Comparison of ENCODE assay signal across 16 cellular contexts in genomic region chr15:31378363-31378903, GRCh38. TPM values are rescaled to one million over a fixed set of nuclear protein-coding genes. Genes with fewer than 3 reads are reported as not detected.
DNase-seq lines count a peak whose midpoint lies in the region; ATAC-seq and TF ChIP-seq lines count a peak whose summit lies in the region.
"Had no signal": no experiment of that assay in that cellular context is flagged by ENCODE, and none has a peak within 500 bp of the region (broad histone marks: within the 10 kb centered on the region; RNA-seq: fewer than 3 reads in every experiment).

No MANE protein-coding gene starts in this region.

- H3K9me3 ChIP-seq in heart left ventricle (peaks cover 0 to 7% (median 0%) of the 10 kb centered on the region in 12 donors), hepatocyte (ENCODE audit: low read depth) (no peaks in the 10 kb centered on the region)

- intact Hi-C loops in heart left ventricle (cut with DNase I) (no loop called here), Right ventricle myocardium inferior (cut with DNase I) (no loop called here)

- no peak for TF ChIP-seq POLR2A in heart left ventricle (IDR thresholded peaks at IDR 0.05)

- peak overlapping the region in 9 of 12 donors; percentile 11 to 61 (median 45) for H3K27ac ChIP-seq in heart left ventricle
- H3K27ac ChIP-seq in hepatocyte = peak overlapping the region; percentile 33
- H3K27ac ChIP-seq: brain microvascular endothelial cell had no signal

- H3K36me3 ChIP-seq in heart left ventricle (peaks cover 0 to 70% (median 15%) of the 10 kb centered on the region in 9 donors), hepatocyte (replicated peaks; ENCODE audit: insufficient read depth, low read depth) (no peaks in the 10 kb centered on the region)

- H3K4me3 ChIP-seq in heart left ventricle = no peak overlapping the region
- H3K4me3 ChIP-seq in hepatocyte = no peak overlapping the region
- H3K4me3 ChIP-seq: smooth muscle cell had no signal

- no peak overlapping the region for H3K4me2 ChIP-seq in hepatocyte
- H3K4me2 ChIP-seq: smooth muscle cell had no signal

- no peak overlapping the region for H3K4me3 Mint-ChIP-seq in activated CD4-positive, alpha-beta memory T cell treated with anti-CD3 and anti-CD28 coated beads, Interleukin-2, amount 10 ng/mL, durations not matched to agents 7 days and 5 days
- H3K4me3 Mint-ChIP-seq in stimulated activated naive CD8-positive, alpha-beta T cell treated with anti-CD3 and anti-CD28 coated beads, Interleukin-15, amount 100 ng/mL, for 72 hours = peak overlapping the region; percentile 19 to 22

- peak overlapping the region; percentile 40 for H3K27ac Mint-ChIP-seq in activated CD4-positive, alpha-beta memory T cell treated with anti-CD3 and anti-CD28 coated beads, Interleukin-2, amount 10 ng/mL, durations not matched to agents 7 days and 5 days
- H3K27ac Mint-ChIP-seq in stimulated activated naive CD8-positive, alpha-beta T cell treated with anti-CD3 and anti-CD28 coated beads, Interleukin-15, amount 100 ng/mL, for 72 hours = peak overlapping the region; percentile 57 to 88

- ATAC-seq in heart left ventricle = no peak
- no peak for ATAC-seq in Right ventricle myocardium inferior
- peak; percentile 43 for ATAC-seq in stimulated activated naive CD8-positive, alpha-beta T cell treated with anti-CD3 and anti-CD28 coated beads, Interleukin-15, amount 100 ng/mL, for 72 hours
- ATAC-seq: PC-3 had no signal

- H3K4me1 Mint-ChIP-seq in activated CD4-positive, alpha-beta memory T cell treated with anti-CD3 and anti-CD28 coated beads, Interleukin-2, amount 10 ng/mL, durations not matched to agents 7 days and 5 days = peaks cover 16% of the 10 kb centered on the region
- H3K4me1 Mint-ChIP-seq in stimulated activated naive CD8-positive, alpha-beta T cell treated with anti-CD3 and anti-CD28 coated beads, Interleukin-15, amount 100 ng/mL, for 72 hours = peaks cover 86% of the 10 kb centered on the region

- TF ChIP-seq CTCF in heart left ventricle (IDR thresholded peaks at IDR 0.05) = no peak
- no peak for TF ChIP-seq CTCF in hepatocyte (IDR thresholded peaks at IDR 0.05; ENCODE audit: poor library complexity)

- H3K4me1 ChIP-seq in heart left ventricle = peaks cover 0 to 82% (median 54%) of the 10 kb centered on the region in 12 donors
- H3K4me1 ChIP-seq in hepatocyte (ENCODE audit: insufficient read depth) = peaks cover 14% of the 10 kb centered on the region

- peaks cover 72% of the 10 kb centered on the region for H3K36me3 Mint-ChIP-seq in activated CD4-positive, alpha-beta memory T cell treated with anti-CD3 and anti-CD28 coated beads, Interleukin-2, amount 10 ng/mL, durations not matched to agents 7 days and 5 days (ENCODE audit: low read depth)

- H3K27me3 ChIP-seq in heart left ventricle = no peaks in the 10 kb centered on the region
- H3K27me3 ChIP-seq in hepatocyte = no peaks in the 10 kb centered on the region
- H3K27me3 ChIP-seq: brain microvascular endothelial cell had no signal

- no peaks in the 10 kb centered on the region for H3K9me2 ChIP-seq in hepatocyte (replicated peaks; ENCODE audit: insufficient read depth)

- 79 to 83% (median 81%) methylated on average over 14 of the region's 14 CpGs for WGBS in heart left ventricle, 4 donors
- WGBS in hepatocyte (ENCODE audit: low lambda C conversion rate, missing lambda C conversion rate) = 87% methylated on average over 14 of the region's 14 CpGs

- POLR2A ChIA-PET in activated CD4-positive, alpha-beta memory T cell treated with anti-CD3 and anti-CD28 coated beads, Interleukin-2, amount 10 ng/mL, durations not matched to agents 7 days and 5 days (lab: Charles Lee) = interaction anchor here (1.6 to 3.1 kb wide), 2 partner anchors 11 to 59 kb away, joined by 4 to 11 read pairs; no protein-coding TSS in a partner anchor

- peaks cover 10% of the 10 kb centered on the region for H3K79me2 ChIP-seq in hepatocyte

- H3K27me3 Mint-ChIP-seq in activated CD4-positive, alpha-beta memory T cell treated with anti-CD3 and anti-CD28 coated beads, Interleukin-2, amount 10 ng/mL, durations not matched to agents 7 days and 5 days = no peaks in the 10 kb centered on the region
- H3K27me3 Mint-ChIP-seq in stimulated activated naive CD8-positive, alpha-beta T cell treated with anti-CD3 and anti-CD28 coated beads, Interleukin-15, amount 100 ng/mL, for 72 hours = no peaks in the 10 kb centered on the region

- no peaks in the 10 kb centered on the region for H3K9me3 Mint-ChIP-seq in activated CD4-positive, alpha-beta memory T cell treated with anti-CD3 and anti-CD28 coated beads, Interleukin-2, amount 10 ng/mL, durations not matched to agents 7 days and 5 days
- H3K9me3 Mint-ChIP-seq in stimulated activated naive CD8-positive, alpha-beta T cell treated with anti-CD3 and anti-CD28 coated beads, Interleukin-15, amount 100 ng/mL, for 72 hours = no peaks in the 10 kb centered on the region

- CTCF ChIA-PET in activated CD4-positive, alpha-beta memory T cell treated with anti-CD3 and anti-CD28 coated beads, Interleukin-2, amount 10 ng/mL, durations not matched to agents 7 days and 5 days (lab: Charles Lee) = interaction anchor here (1.0 to 1.2 kb wide), 2 partner anchors 11 to 56 kb away, joined by 3 read pairs; no protein-coding TSS in a partner anchor

- H4K20me1 ChIP-seq in hepatocyte (ENCODE audit: insufficient read depth, poor library complexity, severe bottlenecking) = no peaks in the 10 kb centered on the region

- H2AFZ ChIP-seq in hepatocyte = no peak overlapping the region

- DNase-seq in heart left ventricle (no peak), Right ventricle myocardium inferior (ENCODE audit: missing footprints) (no peak), hepatocyte (ENCODE audit: low spot score) (no peak), HCEC 1CT (no peak), T-helper 9 cell (no peak)
- DNase-seq in activated CD4-positive, alpha-beta memory T cell treated with anti-CD3 and anti-CD28 coated beads, Interleukin-2, amount 10 ng/mL, durations not matched to agents 7 days and 5 days = no peak
- no peak for DNase-seq in stimulated activated naive CD8-positive, alpha-beta T cell treated with anti-CD3 and anti-CD28 coated beads, Interleukin-15, amount 100 ng/mL, for 72 hours
- DNase-seq in activated CD8-positive, alpha-beta memory T cell treated with anti-CD3 and anti-CD28 coated beads, Interleukin-2, amount 50 U/mL, for 4 hours = no peak
- DNase-seq: activated CD4-positive, CD25-positive, alpha-beta regulatory T cell; brain microvascular endothelial cell; DMS 273 treated with DMSO at 0.1 percent for 48 hours; MV-4-11; NCI-H526 treated with DMSO at 0.1 percent for 48 hours; PC-3; stimulated activated naive CD4-positive, alpha-beta T cell treated with Interleukin-2 at 50 U/mL for 16 hours had no signal

RNA-seq across cellular contexts. Expression of gene KLF13, which starts 51.8 kb away (rescaled TPM):
- total RNA-seq in heart left ventricle (10 to 100 TPM; 37.5 to 65.9 (median 56.4) TPM), Right ventricle myocardium inferior (63.4 TPM), hepatocyte (35.4 and 51.2 TPM in 2 replicates)
- polyA plus RNA-seq in heart left ventricle (10 to 100 TPM; 22.4 to 74.0 TPM), hepatocyte (27.3 and 32.7 TPM in 2 replicates)
- 100 to 1,000 TPM; 199 TPM for total RNA-seq in activated CD4-positive, alpha-beta memory T cell treated with anti-CD3 and anti-CD28 coated beads, Interleukin-2, amount 10 ng/mL, durations not matched to agents 7 days and 5 days
